Comparison of ENCODE assay signal across 8 cellular contexts in genomic region chr2:227817940-227818568, GRCh38. TPM values are rescaled to one million over a fixed set of nuclear protein-coding genes. Genes with fewer than 3 reads are reported as not detected.
DNase-seq lines count a peak whose midpoint lies in the region; TF ChIP-seq lines count a peak whose summit lies in the region.

No MANE protein-coding gene starts in this region.

- no peak overlapping the region for H2BK120ac ChIP-seq in mesendoderm (ENCODE audit: low read depth, low read length)

- no peak overlapping the region for H3K56ac ChIP-seq in mesendoderm (ENCODE audit: low read length)

- DNase-seq in GM12864 (ENCODE audit: low read depth) (peak; percentile 3), LoVo (ENCODE audit: low spot score) (peak; percentile 98), dedifferentiated amniotic fluid mesenchymal stem cell (ENCODE audit: extremely low spot score) (peak; percentile 96), mesendoderm (peak; percentile 98), DMS153 (lab: John Stamatoyannopoulos, UW) (no peak), NCI-H526 treated with DMSO at 0.1 percent for 48 hours (lab: John Stamatoyannopoulos, UW) (no peak)
- DNase-seq in activated CD4-positive, alpha-beta T cell treated with anti-CD3 and anti-CD28 coated beads, Interleukin-2, amount 50 U/mL, for 4 hours, result peak; percentile 70 to 72
- DNase-seq in stimulated activated CD8-positive, alpha-beta memory T cell treated with anti-CD3 and anti-CD28 coated beads, Interleukin-4, amount 100 ng/mL, for 4 hours (ENCODE audit: low read depth in 2 of 2, low spot score in 1 of 2), result peak; percentile 8 to 21

- no peak overlapping the region for H3K18ac ChIP-seq in mesendoderm (ENCODE audit: low read length)

- no peaks in the 10 kb centered on the region for H3K79me1 ChIP-seq in mesendoderm (ENCODE audit: low read length)

- H3K4ac ChIP-seq in mesendoderm (ENCODE audit: low read depth, low read length), result no peak overlapping the region

- H3K4me2 ChIP-seq in mesendoderm (ENCODE audit: low read length), result no peak overlapping the region

- H2BK15ac ChIP-seq in mesendoderm (replicated peaks; ENCODE audit: low read depth), result no peak overlapping the region

- H3K4me3 ChIP-seq in GM12864 (ENCODE audit: low read depth, low read length) (no peak overlapping the region), mesendoderm (ENCODE audit: low read length) (no peak overlapping the region)

- TF ChIP-seq CTCF in GM12864 (IDR thresholded peaks at IDR 0.05; ENCODE audit: low read depth, low read length, missing control alignments), result no peak

- peak overlapping the region; percentile 13 for H3K27ac ChIP-seq in mesendoderm (ENCODE audit: low read depth, low read length)

- no peak overlapping the region for H3K23ac ChIP-seq in mesendoderm (ENCODE audit: low read length)

- no peak overlapping the region for H2BK5ac ChIP-seq in mesendoderm (ENCODE audit: low read length)

- no CpG with 5 or more reads among the region's 9 CpGs for WGBS in mesendoderm (ENCODE audit: extremely low coverage, insufficient coverage, low lambda C conversion rate)

- no peaks in the 10 kb centered on the region for H3K27me3 ChIP-seq in mesendoderm (ENCODE audit: insufficient read depth, low read length, poor library complexity)

- H2AK5ac ChIP-seq in mesendoderm (ENCODE audit: low read length), result no peak overlapping the region

- H4K5ac ChIP-seq in mesendoderm (ENCODE audit: low read length), result no peak overlapping the region

- H3K9ac ChIP-seq in mesendoderm (ENCODE audit: low read length), result no peak overlapping the region

- H3K36me3 ChIP-seq in mesendoderm (ENCODE audit: control insufficient read depth, insufficient read depth, low read length), result no peaks in the 10 kb centered on the region

- peaks cover 10% of the 10 kb centered on the region for H3K4me1 ChIP-seq in mesendoderm (ENCODE audit: control insufficient read depth, low read depth, low read length)

- H4K8ac ChIP-seq in mesendoderm (ENCODE audit: low read depth, low read length), result no peak overlapping the region

- no peaks in the 10 kb centered on the region for H3K79me2 ChIP-seq in mesendoderm (ENCODE audit: control insufficient read depth, insufficient read depth, low read length)

RNA-seq across cellular contexts. Expression of gene CCL20, which starts 4.4 kb away (rescaled TPM):
- 0.13 TPM for polyA plus RNA-seq in mesendoderm (2013, experiment 1 of 2)
- 0.20 TPM for polyA plus RNA-seq in mesendoderm (2013, experiment 2 of 2)

RNA-seq across cellular contexts. Expression of gene DAW1, which starts 53.4 kb away (rescaled TPM):
- 0.49 TPM for polyA plus RNA-seq in mesendoderm (2013, experiment 1 of 2)
- polyA plus RNA-seq in mesendoderm (2013, experiment 2 of 2), result 0.52 TPM

Comparison
In these comparisons a context has a peak if more than half of its experiments do, and no peak if none do; other contexts are left out.
1. DNase-seq: peak in GM12864 (single experiment), LoVo (single experiment), activated CD4-positive, alpha-beta T cell treated with anti-CD3 and anti-CD28 coated beads, Interleukin-2, amount 50 U/mL, for 4 hours (2 of 2), dedifferentiated amniotic fluid mesenchymal stem cell (single experiment), mesendoderm (single experiment) and stimulated activated CD8-positive, alpha-beta memory T cell treated with anti-CD3 and anti-CD28 coated beads, Interleukin-4, amount 100 ng/mL, for 4 hours (2 of 2); none in DMS153 (single experiment) and NCI-H526 treated with DMSO at 0.1 percent for 48 hours (single experiment).